Comparison of ENCODE assay signal across 18 cellular contexts in the genomic region with DNA sequence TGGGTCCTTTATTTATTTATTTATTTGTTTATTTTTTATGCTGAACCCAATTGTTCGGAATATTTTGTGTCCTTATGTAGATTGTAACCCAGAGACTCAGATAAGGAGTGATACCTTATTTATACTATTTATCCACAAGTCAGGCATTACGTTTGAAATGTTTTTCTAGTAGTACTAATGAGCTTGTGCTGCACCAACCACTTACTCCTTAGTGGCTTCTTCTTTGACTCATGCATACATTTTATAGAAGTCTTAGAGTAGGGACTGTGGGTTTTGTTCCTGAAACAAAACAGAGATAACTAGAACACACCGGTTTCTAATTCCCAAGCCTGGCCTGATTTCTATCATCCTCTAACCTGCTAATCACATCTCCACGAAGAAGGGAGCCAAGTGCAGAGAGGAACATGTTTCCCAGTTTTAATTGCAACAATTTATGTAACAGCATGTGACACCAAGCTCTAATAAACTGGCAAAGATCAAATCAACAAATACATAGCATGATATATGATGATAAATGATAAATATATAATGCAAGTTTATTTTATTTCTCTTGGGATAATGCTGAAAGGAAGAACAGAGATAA. TPM values are rescaled to one million over a fixed set of nuclear protein-coding genes. Genes with fewer than 3 reads are reported as not detected.
DNase-seq lines count a peak whose midpoint lies in the region; ATAC-seq and TF ChIP-seq lines count a peak whose summit lies in the region.
"Had no signal": no experiment of that assay in that cellular context is flagged by ENCODE, and none has a peak within 500 bp of the region (broad histone marks: within the 10 kb centered on the region; RNA-seq: fewer than 3 reads in every experiment).

No MANE protein-coding gene starts in this region.

- H3K9me3 ChIP-seq in GM23248 (ENCODE audit: low read depth) (no peaks in the 10 kb centered on the region), Loucy (ENCODE audit: insufficient read depth, low read depth, low read length) (no peaks in the 10 kb centered on the region), osteoblast (ENCODE audit: low read depth, low read length) (no peaks in the 10 kb centered on the region)
- H3K9me3 ChIP-seq: Peyer's patch, SJSA1 had no signal

- 68 to 69% methylated on average over 4 of the region's 4 CpGs for WGBS in GM23248 (ENCODE audit: low coverage in 1 of 2, low lambda C conversion rate in 2 of 2, missing lambda C conversion rate in 2 of 2), 2 experiments

- no peak overlapping the region for H3K4me2 ChIP-seq in GM23248 (ENCODE audit: unreplicated experiment)
- H3K4me2 ChIP-seq in Loucy (ENCODE audit: low read depth, low read length, poor library complexity, severe bottlenecking): no peak overlapping the region
- no peak overlapping the region for H3K4me2 ChIP-seq in osteoblast (ENCODE audit: insufficient read depth, low read length)

- no peaks in the 10 kb centered on the region for H4K20me1 ChIP-seq in GM23248 (ENCODE audit: insufficient read depth)
- no peaks in the 10 kb centered on the region for H4K20me1 ChIP-seq in Loucy (ENCODE audit: insufficient read depth, low read length, poor library complexity, severe bottlenecking)
- H4K20me1 ChIP-seq in osteoblast (ENCODE audit: insufficient read depth, low read length): no peaks in the 10 kb centered on the region

- H3F3A ChIP-seq in GM23248 (ENCODE audit: insufficient read depth) (peaks cover 32% of the 10 kb centered on the region), Loucy (ENCODE audit: low read depth) (no peaks in the 10 kb centered on the region)

- in situ Hi-C loops in GM23248 (cut with MboI): no loop called here

- no peak overlapping the region for H3K9ac ChIP-seq in GM23248
- no peak overlapping the region for H3K9ac ChIP-seq in Loucy (ENCODE audit: low read depth, low read length, poor library complexity, severe bottlenecking)

- TF ChIP-seq CTCF in Loucy (conservative IDR thresholded peaks at IDR 0.05; ENCODE audit: low read length): no peak
- no peak for TF ChIP-seq CTCF in osteoblast (IDR thresholded peaks at IDR 0.05; ENCODE audit: extremely low read depth, low read depth, low read length)

- H3K36me3 ChIP-seq in GM23248 (ENCODE audit: low read depth) (no peaks in the 10 kb centered on the region), Loucy (ENCODE audit: insufficient read depth, low read length) (no peaks in the 10 kb centered on the region), osteoblast (ENCODE audit: insufficient read depth, low read length) (no peaks in the 10 kb centered on the region)
- H3K36me3 ChIP-seq: Peyer's patch, SJSA1 had no signal

- H3K4me1 ChIP-seq in GM23248 (ENCODE audit: insufficient read depth) (peaks cover 36% of the 10 kb centered on the region), Loucy (ENCODE audit: insufficient read depth, low read length, poor library complexity, severe bottlenecking) (no peaks in the 10 kb centered on the region), osteoblast (ENCODE audit: insufficient read depth, low read length) (peaks cover 35% of the 10 kb centered on the region)
- H3K4me1 ChIP-seq: Peyer's patch had no signal

- no peaks in the 10 kb centered on the region for H3K27me3 ChIP-seq in GM23248 (replicated peaks; ENCODE audit: insufficient read depth)
- H3K27me3 ChIP-seq in Loucy (ENCODE audit: insufficient read depth, low read length, poor library complexity, severe bottlenecking): no peaks in the 10 kb centered on the region
- H3K27me3 ChIP-seq in osteoblast (ENCODE audit: insufficient read depth, low read length): no peaks in the 10 kb centered on the region
- H3K27me3 ChIP-seq: Peyer's patch, SJSA1 had no signal

- DNase-seq in GM23248 (no peak), astrocyte of the hippocampus (ENCODE audit: low read depth, low spot score) (peak; percentile 38), osteoblast (ENCODE audit: insufficient read length, low spot score, missing footprints) (peak; percentile 71), NCI-H1092 (lab: John Stamatoyannopoulos, UW) (no peak), LoVo (ENCODE audit: low spot score) (no peak), nucleus accumbens (lab: John Stamatoyannopoulos, UW) (no peak)
- DNase-seq: ACHN, DND-41, GDM1, H7, NCI-H1436, NCI-H1930, NCI-H2171, NCI-H526 treated with DMSO at 0.1 percent for 48 hours, Peyer's patch had no signal

- H3K27ac ChIP-seq in GM23248 (no peak overlapping the region), osteoblast (ENCODE audit: low read depth, low read length) (no peak overlapping the region)
- H3K27ac ChIP-seq: Peyer's patch, SJSA1 had no signal

- H2AFZ ChIP-seq in GM23248: peak overlapping the region; percentile 30; the same call in 1 of the 2 replicates
- H2AFZ ChIP-seq in Loucy (ENCODE audit: low read length): 0 out of 2 replicates have a peak overlapping the region, but pooled peaks have one; percentile 30
- H2AFZ ChIP-seq in osteoblast (ENCODE audit: low read length): no peak overlapping the region

- ATAC-seq in HG03439 (IDR thresholded peaks at IDR 0.05; ENCODE audit: unreplicated experiment): no peak

- no peaks in the 10 kb centered on the region for H3K9me2 ChIP-seq in GM23248 (ENCODE audit: insufficient read depth)
- no peaks in the 10 kb centered on the region for H3K9me2 ChIP-seq in Loucy (replicated peaks; ENCODE audit: low read depth, low read length)

- H3K4me3 ChIP-seq in GM23248: no peak overlapping the region
- no peak overlapping the region for H3K4me3 ChIP-seq in Loucy (ENCODE audit: low read length, poor library complexity, severe bottlenecking)
- H3K4me3 ChIP-seq in osteoblast (ENCODE audit: insufficient read depth, low read length): no peak overlapping the region
- H3K4me3 ChIP-seq: Peyer's patch, SJSA1 had no signal

- H3K79me2 ChIP-seq in GM23248 (ENCODE audit: insufficient read depth): no peaks in the 10 kb centered on the region
- H3K79me2 ChIP-seq in Loucy (ENCODE audit: insufficient read depth, low read length): no peaks in the 10 kb centered on the region
- no peaks in the 10 kb centered on the region for H3K79me2 ChIP-seq in osteoblast (ENCODE audit: insufficient read depth, low read length)

RNA-seq across cellular contexts. Expression of gene MGARP, which starts 32.3 kb away (rescaled TPM):
- 2.1 and 2.4 TPM in 2 replicates for total RNA-seq in GM23248 (2014; rRNA removed; shearing (Covaris generic))
- 2.9 TPM in 2 replicates for polyA plus RNA-seq in GM23248 (2016; fragmentation: Nextera tagmentation; extraction: Ambion mirVana)
- total RNA-seq in osteoblast: 4.4 and 7.6 TPM in 2 replicates
- total RNA-seq: Peyer's patch had no signal

RNA-seq across cellular contexts. Expression of gene NAA15, which starts 53.6 kb away (rescaled TPM):
- 29.2 and 30.1 TPM in 2 replicates for total RNA-seq in GM23248 (2014; rRNA removed; shearing (Covaris generic))
- 32.3 and 32.8 TPM in 2 replicates for polyA plus RNA-seq in GM23248 (2016; fragmentation: Nextera tagmentation; extraction: Ambion mirVana)
- 29.2 and 33.3 TPM in 2 replicates for total RNA-seq in osteoblast

RNA-seq across cellular contexts. Expression of gene NDUFC1, which starts 54.5 kb away (rescaled TPM):
- total RNA-seq in GM23248 (2014; rRNA removed; shearing (Covaris generic)): 23.0 and 38.0 TPM in 2 replicates
- 222 and 225 TPM in 2 replicates for polyA plus RNA-seq in GM23248 (2016; fragmentation: Nextera tagmentation; extraction: Ambion mirVana)
- total RNA-seq in osteoblast: 24.2 and 25.7 TPM in 2 replicates

Comparison
In these comparisons a context has a peak if more than half of its experiments do, and no peak if none do; other contexts are left out.
1. DNase-seq: peak in astrocyte of the hippocampus (single experiment) and osteoblast (single experiment); none in GM23248 (single experiment), NCI-H1092 (single experiment), LoVo (single experiment) and nucleus accumbens (0 of 56).